In genomic region chr1:185369786-185370185, GRCh38 we compare ENCODE assay signal across 19 cellular contexts.
"Had no signal": no experiment of that assay in that cellular context is flagged by ENCODE, and none has a peak within 500 bp of the region (broad histone marks: within the 10 kb centered on the region; RNA-seq: fewer than 3 reads in every experiment).

No MANE protein-coding gene starts in this region.

- H3K9me3 Mint-ChIP-seq: activated CD8-positive, alpha-beta T cell treated with anti-CD3 and anti-CD28 coated beads for 36 hours; activated naive CD8-positive, alpha-beta T cell treated with anti-CD3 and anti-CD28 coated beads, Interleukin-2, amount 50 U/mL, for 24 hours; memory B cell; nephron had no signal

- H3K36me3 Mint-ChIP-seq: memory B cell had no signal

- H3K27me3 Mint-ChIP-seq: activated CD4-positive, alpha-beta T cell treated with anti-CD3 and anti-CD28 coated beads for 36 hours; activated CD8-positive, alpha-beta T cell treated with anti-CD3 and anti-CD28 coated beads for 36 hours; activated naive CD8-positive, alpha-beta T cell treated with anti-CD3 and anti-CD28 coated beads, Interleukin-2, amount 50 U/mL, for 24 hours; memory B cell had no signal

- H3K27me3 ChIP-seq: ascending aorta, heart left ventricle had no signal

- DNase-seq: activated CD4-positive, alpha-beta T cell treated with anti-CD3 and anti-CD28 coated beads for 36 hours; activated CD8-positive, alpha-beta memory T cell treated with anti-CD3 and anti-CD28 coated beads, Interleukin-2, amount 50 U/mL, for 48 hours; activated CD8-positive, alpha-beta T cell treated with anti-CD3 and anti-CD28 coated beads for 36 hours; activated naive CD4-positive, alpha-beta T cell treated with Interleukin-2 at 50 U/mL for 16 hours; activated naive CD8-positive, alpha-beta T cell treated with anti-CD3 and anti-CD28 coated beads, Interleukin-2, amount 50 U/mL, for 24 hours; central memory CD4-positive, alpha-beta T cell; effector memory CD4-positive, alpha-beta T cell; heart left ventricle; psoas muscle; stimulated activated naive CD4-positive, alpha-beta T cell; SW 1271; T-helper 9 cell; trophoblast cell had no signal

- H3K4me1 ChIP-seq: psoas muscle had no signal

- H3K4me3 ChIP-seq: ascending aorta, coronary artery, heart left ventricle, psoas muscle had no signal

- H3K4me1 Mint-ChIP-seq: nephron had no signal

- H3K36me3 ChIP-seq: ascending aorta, heart left ventricle had no signal

- H3K4me3 Mint-ChIP-seq: activated CD4-positive, alpha-beta T cell treated with anti-CD3 and anti-CD28 coated beads for 36 hours; activated CD8-positive, alpha-beta T cell treated with anti-CD3 and anti-CD28 coated beads for 36 hours; activated naive CD8-positive, alpha-beta T cell treated with anti-CD3 and anti-CD28 coated beads, Interleukin-2, amount 50 U/mL, for 24 hours; memory B cell; nephron had no signal

- H3K9me3 ChIP-seq: ascending aorta, heart left ventricle, psoas muscle had no signal

- H3K27ac Mint-ChIP-seq: activated CD4-positive, alpha-beta T cell treated with anti-CD3 and anti-CD28 coated beads for 36 hours; activated CD8-positive, alpha-beta T cell treated with anti-CD3 and anti-CD28 coated beads for 36 hours; activated naive CD8-positive, alpha-beta T cell treated with anti-CD3 and anti-CD28 coated beads, Interleukin-2, amount 50 U/mL, for 24 hours; memory B cell; nephron had no signal

- ATAC-seq: activated CD4-positive, alpha-beta T cell treated with anti-CD3 and anti-CD28 coated beads for 36 hours; activated CD8-positive, alpha-beta T cell treated with anti-CD3 and anti-CD28 coated beads for 36 hours; activated naive CD8-positive, alpha-beta T cell treated with anti-CD3 and anti-CD28 coated beads, Interleukin-2, amount 50 U/mL, for 24 hours; heart left ventricle; psoas muscle; sciatic nerve had no signal

- H3K27ac ChIP-seq: ascending aorta, coronary artery, heart left ventricle, psoas muscle, VCaP had no signal
